In the genomic region with DNA sequence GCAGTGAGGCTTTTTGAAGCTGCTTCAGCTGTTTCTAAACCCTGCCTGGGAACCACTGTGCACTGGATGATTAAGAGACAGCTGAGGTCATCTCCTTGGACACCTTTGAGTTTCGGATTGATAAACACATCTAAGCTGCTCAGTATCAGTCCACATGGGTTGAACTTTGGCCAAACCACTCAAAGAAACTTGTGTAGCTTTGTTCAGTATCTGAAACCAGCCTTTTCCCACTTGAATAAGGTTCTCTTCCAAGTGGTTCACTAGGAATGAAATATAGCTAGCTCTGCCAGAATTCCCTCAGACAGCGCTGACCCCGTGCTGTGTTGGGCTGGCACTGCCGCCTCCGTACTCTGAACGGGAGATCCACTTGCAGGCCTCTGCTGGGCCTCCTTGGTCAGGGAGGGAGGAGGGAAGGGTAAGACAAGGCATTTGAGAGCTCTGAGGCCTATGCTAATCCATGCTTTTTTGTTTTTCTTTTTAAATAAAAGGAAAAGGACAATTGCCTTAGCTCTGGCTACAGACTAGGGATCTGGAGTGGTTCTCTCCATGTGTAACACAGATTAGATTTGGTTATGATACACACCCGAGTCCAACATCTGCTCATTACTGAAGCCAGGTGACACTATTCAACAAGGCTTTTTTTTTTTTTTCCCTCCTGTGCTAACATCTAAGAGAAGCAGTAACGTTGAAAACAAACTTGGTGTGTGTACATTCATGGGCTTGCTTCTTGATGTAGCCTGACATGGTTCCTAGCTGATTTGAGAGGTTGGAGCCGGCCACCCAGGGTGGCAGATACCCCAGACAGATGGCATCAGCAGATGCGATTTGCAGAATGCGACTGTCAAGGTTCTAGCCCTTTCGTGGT, we compare ENCODE assay signal across 7 cellular contexts.
DNase-seq lines count a peak whose midpoint lies in the region; ATAC-seq and TF ChIP-seq lines count a peak whose summit lies in the region.

No MANE protein-coding gene starts in this region.

- H3K36me3 ChIP-seq in endodermal cell (ENCODE audit: control insufficient read depth, insufficient read depth, low read length) = peaks cover 15% of the 10 kb centered on the region

- H3K4me1 ChIP-seq in endodermal cell (ENCODE audit: control insufficient read depth, insufficient read depth, low read length) = peaks cover 3% of the 10 kb centered on the region

- H3K9me3 Mint-ChIP-seq in endodermal cell (no peaks in the 10 kb centered on the region), nephron progenitor cell (no peaks in the 10 kb centered on the region)

- H3K27ac ChIP-seq in endodermal cell (ENCODE audit: low read depth, low read length) = peak overlapping the region; percentile 36

- H3K36me3 Mint-ChIP-seq in endodermal cell (ENCODE audit: low read depth) = peaks cover 15% of the 10 kb centered on the region
- peaks cover 31% of the 10 kb centered on the region for H3K36me3 Mint-ChIP-seq in nephron progenitor cell (ENCODE audit: low read depth)

- H3K4me3 Mint-ChIP-seq in endodermal cell (no peak overlapping the region), nephron progenitor cell (no peak overlapping the region)

- no peak for TF ChIP-seq CTCF in GM13977 (IDR thresholded peaks at IDR 0.05; ENCODE audit: extremely low read depth, insufficient read depth, missing control alignments)
- TF ChIP-seq CTCF in endodermal cell (conservative IDR thresholded peaks at IDR 0.05) = no peak
- no peak for TF ChIP-seq CTCF in nephron progenitor cell (IDR thresholded peaks at IDR 0.05)

- H3K27me3 ChIP-seq in endodermal cell (ENCODE audit: control insufficient read depth, insufficient read depth, low read length, poor library complexity, severe bottlenecking) = no peaks in the 10 kb centered on the region

- 81 to 90% methylated on average over 9 to 12 of the region's 12 CpGs for WGBS in endodermal cell (ENCODE audit: insufficient coverage in 1 of 2, insufficient read length in 1 of 2), 2 experiments

- H3K4me1 Mint-ChIP-seq in endodermal cell (peaks cover 21% of the 10 kb centered on the region), nephron progenitor cell (peaks cover 27% of the 10 kb centered on the region)

- DNase-seq in GM13977 (ENCODE audit: low spot score) (peak; percentile 82), LHCN-M2 (ENCODE audit: low read depth) (peak; percentile 37), endodermal cell (no peak), nephron progenitor cell (no peak), activated gamma-delta T cell treated with Interleukin-2 at 50 U/mL for 16 hours (no peak), MV-4-11 (lab: John Stamatoyannopoulos, UW) (no peak)

- H3K27ac Mint-ChIP-seq in endodermal cell = no peak overlapping the region
- peak overlapping the region; percentile 68 for H3K27ac Mint-ChIP-seq in nephron progenitor cell

- in situ Hi-C loops in GM13977 (cut with MboI; ENCODE audit: low pct_unique_long_range_greater_than_20kb, low sequenced_read_pairs, unreplicated experiment) = no loop called here

- no peak overlapping the region for H3K4me3 ChIP-seq in endodermal cell (ENCODE audit: low read length)

- no peaks in the 10 kb centered on the region for H3K27me3 Mint-ChIP-seq in endodermal cell (ENCODE audit: insufficient read depth)
- H3K27me3 Mint-ChIP-seq in nephron progenitor cell (ENCODE audit: low read depth, poor library complexity) = no peaks in the 10 kb centered on the region

- peak; percentile 83 for ATAC-seq in GM21526 (IDR thresholded peaks at IDR 0.05; ENCODE audit: low FRiP score, unreplicated experiment)

- no peak overlapping the region for H3K9ac ChIP-seq in endodermal cell (ENCODE audit: extremely low read depth, low read length, poor library complexity, severe bottlenecking)

- H3K9me3 ChIP-seq in endodermal cell (ENCODE audit: control insufficient read depth, low read length) = no peaks in the 10 kb centered on the region

Comparison
In these comparisons a context has a peak if more than half of its experiments do, and no peak if none do; other contexts are left out.
1. DNase-seq: peak in GM13977 (single experiment) and LHCN-M2 (single experiment); none in endodermal cell (single experiment), nephron progenitor cell (single experiment), activated gamma-delta T cell treated with Interleukin-2 at 50 U/mL for 16 hours (single experiment) and MV-4-11 (single experiment).